Comparison of ENCODE assay signal across 1 cellular context in genomic region chr1:38013027-38013588, GRCh38.
TF ChIP-seq lines count a peak whose summit lies in the region.

No MANE protein-coding gene starts in this region.

TF ChIP-seq in K562, 482 proteins besides CTCF, POLR2A, EP300 and RAD21 (continued from another document and continues in another):
- TF ChIP-seq, protein P1, sequence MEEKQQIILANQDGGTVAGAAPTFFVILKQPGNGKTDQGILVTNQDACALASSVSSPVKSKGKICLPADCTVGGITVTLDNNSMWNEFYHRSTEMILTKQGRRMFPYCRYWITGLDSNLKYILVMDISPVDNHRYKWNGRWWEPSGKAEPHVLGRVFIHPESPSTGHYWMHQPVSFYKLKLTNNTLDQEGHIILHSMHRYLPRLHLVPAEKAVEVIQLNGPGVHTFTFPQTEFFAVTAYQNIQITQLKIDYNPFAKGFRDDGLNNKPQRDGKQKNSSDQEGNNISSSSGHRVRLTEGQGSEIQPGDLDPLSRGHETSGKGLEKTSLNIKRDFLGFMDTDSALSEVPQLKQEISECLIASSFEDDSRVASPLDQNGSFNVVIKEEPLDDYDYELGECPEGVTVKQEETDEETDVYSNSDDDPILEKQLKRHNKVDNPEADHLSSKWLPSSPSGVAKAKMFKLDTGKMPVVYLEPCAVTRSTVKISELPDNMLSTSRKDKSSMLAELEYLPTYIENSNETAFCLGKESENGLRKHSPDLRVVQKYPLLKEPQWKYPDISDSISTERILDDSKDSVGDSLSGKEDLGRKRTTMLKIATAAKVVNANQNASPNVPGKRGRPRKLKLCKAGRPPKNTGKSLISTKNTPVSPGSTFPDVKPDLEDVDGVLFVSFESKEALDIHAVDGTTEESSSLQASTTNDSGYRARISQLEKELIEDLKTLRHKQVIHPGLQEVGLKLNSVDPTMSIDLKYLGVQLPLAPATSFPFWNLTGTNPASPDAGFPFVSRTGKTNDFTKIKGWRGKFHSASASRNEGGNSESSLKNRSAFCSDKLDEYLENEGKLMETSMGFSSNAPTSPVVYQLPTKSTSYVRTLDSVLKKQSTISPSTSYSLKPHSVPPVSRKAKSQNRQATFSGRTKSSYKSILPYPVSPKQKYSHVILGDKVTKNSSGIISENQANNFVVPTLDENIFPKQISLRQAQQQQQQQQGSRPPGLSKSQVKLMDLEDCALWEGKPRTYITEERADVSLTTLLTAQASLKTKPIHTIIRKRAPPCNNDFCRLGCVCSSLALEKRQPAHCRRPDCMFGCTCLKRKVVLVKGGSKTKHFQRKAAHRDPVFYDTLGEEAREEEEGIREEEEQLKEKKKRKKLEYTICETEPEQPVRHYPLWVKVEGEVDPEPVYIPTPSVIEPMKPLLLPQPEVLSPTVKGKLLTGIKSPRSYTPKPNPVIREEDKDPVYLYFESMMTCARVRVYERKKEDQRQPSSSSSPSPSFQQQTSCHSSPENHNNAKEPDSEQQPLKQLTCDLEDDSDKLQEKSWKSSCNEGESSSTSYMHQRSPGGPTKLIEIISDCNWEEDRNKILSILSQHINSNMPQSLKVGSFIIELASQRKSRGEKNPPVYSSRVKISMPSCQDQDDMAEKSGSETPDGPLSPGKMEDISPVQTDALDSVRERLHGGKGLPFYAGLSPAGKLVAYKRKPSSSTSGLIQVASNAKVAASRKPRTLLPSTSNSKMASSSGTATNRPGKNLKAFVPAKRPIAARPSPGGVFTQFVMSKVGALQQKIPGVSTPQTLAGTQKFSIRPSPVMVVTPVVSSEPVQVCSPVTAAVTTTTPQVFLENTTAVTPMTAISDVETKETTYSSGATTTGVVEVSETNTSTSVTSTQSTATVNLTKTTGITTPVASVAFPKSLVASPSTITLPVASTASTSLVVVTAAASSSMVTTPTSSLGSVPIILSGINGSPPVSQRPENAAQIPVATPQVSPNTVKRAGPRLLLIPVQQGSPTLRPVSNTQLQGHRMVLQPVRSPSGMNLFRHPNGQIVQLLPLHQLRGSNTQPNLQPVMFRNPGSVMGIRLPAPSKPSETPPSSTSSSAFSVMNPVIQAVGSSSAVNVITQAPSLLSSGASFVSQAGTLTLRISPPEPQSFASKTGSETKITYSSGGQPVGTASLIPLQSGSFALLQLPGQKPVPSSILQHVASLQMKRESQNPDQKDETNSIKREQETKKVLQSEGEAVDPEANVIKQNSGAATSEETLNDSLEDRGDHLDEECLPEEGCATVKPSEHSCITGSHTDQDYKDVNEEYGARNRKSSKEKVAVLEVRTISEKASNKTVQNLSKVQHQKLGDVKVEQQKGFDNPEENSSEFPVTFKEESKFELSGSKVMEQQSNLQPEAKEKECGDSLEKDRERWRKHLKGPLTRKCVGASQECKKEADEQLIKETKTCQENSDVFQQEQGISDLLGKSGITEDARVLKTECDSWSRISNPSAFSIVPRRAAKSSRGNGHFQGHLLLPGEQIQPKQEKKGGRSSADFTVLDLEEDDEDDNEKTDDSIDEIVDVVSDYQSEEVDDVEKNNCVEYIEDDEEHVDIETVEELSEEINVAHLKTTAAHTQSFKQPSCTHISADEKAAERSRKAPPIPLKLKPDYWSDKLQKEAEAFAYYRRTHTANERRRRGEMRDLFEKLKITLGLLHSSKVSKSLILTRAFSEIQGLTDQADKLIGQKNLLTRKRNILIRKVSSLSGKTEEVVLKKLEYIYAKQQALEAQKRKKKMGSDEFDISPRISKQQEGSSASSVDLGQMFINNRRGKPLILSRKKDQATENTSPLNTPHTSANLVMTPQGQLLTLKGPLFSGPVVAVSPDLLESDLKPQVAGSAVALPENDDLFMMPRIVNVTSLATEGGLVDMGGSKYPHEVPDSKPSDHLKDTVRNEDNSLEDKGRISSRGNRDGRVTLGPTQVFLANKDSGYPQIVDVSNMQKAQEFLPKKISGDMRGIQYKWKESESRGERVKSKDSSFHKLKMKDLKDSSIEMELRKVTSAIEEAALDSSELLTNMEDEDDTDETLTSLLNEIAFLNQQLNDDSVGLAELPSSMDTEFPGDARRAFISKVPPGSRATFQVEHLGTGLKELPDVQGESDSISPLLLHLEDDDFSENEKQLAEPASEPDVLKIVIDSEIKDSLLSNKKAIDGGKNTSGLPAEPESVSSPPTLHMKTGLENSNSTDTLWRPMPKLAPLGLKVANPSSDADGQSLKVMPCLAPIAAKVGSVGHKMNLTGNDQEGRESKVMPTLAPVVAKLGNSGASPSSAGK (IDR thresholded peaks at IDR 0.05), result no peak
- TF ChIP-seq, protein P2, sequence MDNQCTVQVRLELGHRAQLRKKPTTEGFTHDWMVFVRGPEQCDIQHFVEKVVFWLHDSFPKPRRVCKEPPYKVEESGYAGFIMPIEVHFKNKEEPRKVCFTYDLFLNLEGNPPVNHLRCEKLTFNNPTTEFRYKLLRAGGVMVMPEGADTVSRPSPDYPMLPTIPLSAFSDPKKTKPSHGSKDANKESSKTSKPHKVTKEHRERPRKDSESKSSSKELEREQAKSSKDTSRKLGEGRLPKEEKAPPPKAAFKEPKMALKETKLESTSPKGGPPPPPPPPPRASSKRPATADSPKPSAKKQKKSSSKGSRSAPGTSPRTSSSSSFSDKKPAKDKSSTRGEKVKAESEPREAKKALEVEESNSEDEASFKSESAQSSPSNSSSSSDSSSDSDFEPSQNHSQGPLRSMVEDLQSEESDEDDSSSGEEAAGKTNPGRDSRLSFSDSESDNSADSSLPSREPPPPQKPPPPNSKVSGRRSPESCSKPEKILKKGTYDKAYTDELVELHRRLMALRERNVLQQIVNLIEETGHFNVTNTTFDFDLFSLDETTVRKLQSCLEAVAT (IDR thresholded peaks at IDR 0.05), result peak; percentile 28 to 74; a peak in 1 of 4 replicates
- TF ChIP-seq RBM17 (IDR thresholded peaks at IDR 0.05; ENCODE audit: borderline replicate concordance, low read depth, low read length) (no peak), TCFL5 (CRISPR knock-in tag; conservative IDR thresholded peaks at IDR 0.05) (no peak), RBM39 (optimal IDR thresholded peaks at IDR 0.05; ENCODE audit: low read depth, low read length) (no peak), DDX20 (tag; IDR thresholded peaks at IDR 0.05; ENCODE audit: low read depth) (no peak), SMAD4 (CRISPR knock-in tag; conservative IDR thresholded peaks at IDR 0.05) (no peak), MCM2 (IDR thresholded peaks at IDR 0.05; ENCODE audit: low read depth) (no peak), AFF4 (CRISPR knock-in tag; IDR thresholded peaks at IDR 0.05) (no peak), ZEB2 (IDR thresholded peaks at IDR 0.05) (no peak), MYNN (IDR thresholded peaks at IDR 0.05) (no peak), MYNN (CRISPR knock-in tag; IDR thresholded peaks at IDR 0.05) (no peak), RFX7 (CRISPR knock-in tag; IDR thresholded peaks at IDR 0.05) (no peak), CTCFL (IDR thresholded peaks at IDR 0.05; ENCODE audit: borderline replicate concordance, insufficient read depth, low read depth, low read length, poor library complexity, severe bottlenecking) (no peak), POLR2H (tag; IDR thresholded peaks at IDR 0.05; ENCODE audit: low read depth) (no peak), SUPT5H (IDR thresholded peaks at IDR 0.05) (no peak), ZMIZ1 (IDR thresholded peaks at IDR 0.05; ENCODE audit: low read depth in 2 of 2, low read length in 2 of 2) (no peak), NCOA4 (IDR thresholded peaks at IDR 0.05; ENCODE audit: partially characterized antibody) (peak; percentile 58), KDM2B (CRISPR knock-in tag; IDR thresholded peaks at IDR 0.05) (no peak), RBM15 (IDR thresholded peaks at IDR 0.05; ENCODE audit: insufficient read depth, low read length) (no peak), U2AF1 (optimal IDR thresholded peaks at IDR 0.05; ENCODE audit: low read depth, low read length) (no peak), PCBP1 (IDR thresholded peaks at IDR 0.05; ENCODE audit: low read depth, low read length, poor library complexity, severe bottlenecking) (no peak), LARP7 (IDR thresholded peaks at IDR 0.05) (no peak)
- TF ChIP-seq, protein P3, sequence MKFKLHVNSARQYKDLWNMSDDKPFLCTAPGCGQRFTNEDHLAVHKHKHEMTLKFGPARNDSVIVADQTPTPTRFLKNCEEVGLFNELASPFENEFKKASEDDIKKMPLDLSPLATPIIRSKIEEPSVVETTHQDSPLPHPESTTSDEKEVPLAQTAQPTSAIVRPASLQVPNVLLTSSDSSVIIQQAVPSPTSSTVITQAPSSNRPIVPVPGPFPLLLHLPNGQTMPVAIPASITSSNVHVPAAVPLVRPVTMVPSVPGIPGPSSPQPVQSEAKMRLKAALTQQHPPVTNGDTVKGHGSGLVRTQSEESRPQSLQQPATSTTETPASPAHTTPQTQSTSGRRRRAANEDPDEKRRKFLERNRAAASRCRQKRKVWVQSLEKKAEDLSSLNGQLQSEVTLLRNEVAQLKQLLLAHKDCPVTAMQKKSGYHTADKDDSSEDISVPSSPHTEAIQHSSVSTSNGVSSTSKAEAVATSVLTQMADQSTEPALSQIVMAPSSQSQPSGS (CRISPR knock-in tag; IDR thresholded peaks at IDR 0.05), result no peak
- TF ChIP-seq, protein P4, sequence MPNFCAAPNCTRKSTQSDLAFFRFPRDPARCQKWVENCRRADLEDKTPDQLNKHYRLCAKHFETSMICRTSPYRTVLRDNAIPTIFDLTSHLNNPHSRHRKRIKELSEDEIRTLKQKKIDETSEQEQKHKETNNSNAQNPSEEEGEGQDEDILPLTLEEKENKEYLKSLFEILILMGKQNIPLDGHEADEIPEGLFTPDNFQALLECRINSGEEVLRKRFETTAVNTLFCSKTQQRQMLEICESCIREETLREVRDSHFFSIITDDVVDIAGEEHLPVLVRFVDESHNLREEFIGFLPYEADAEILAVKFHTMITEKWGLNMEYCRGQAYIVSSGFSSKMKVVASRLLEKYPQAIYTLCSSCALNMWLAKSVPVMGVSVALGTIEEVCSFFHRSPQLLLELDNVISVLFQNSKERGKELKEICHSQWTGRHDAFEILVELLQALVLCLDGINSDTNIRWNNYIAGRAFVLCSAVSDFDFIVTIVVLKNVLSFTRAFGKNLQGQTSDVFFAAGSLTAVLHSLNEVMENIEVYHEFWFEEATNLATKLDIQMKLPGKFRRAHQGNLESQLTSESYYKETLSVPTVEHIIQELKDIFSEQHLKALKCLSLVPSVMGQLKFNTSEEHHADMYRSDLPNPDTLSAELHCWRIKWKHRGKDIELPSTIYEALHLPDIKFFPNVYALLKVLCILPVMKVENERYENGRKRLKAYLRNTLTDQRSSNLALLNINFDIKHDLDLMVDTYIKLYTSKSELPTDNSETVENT (CRISPR knock-in tag; IDR thresholded peaks at IDR 0.05), result no peak
